Comparison of ENCODE assay signal across 9 cellular contexts in the genomic region with DNA sequence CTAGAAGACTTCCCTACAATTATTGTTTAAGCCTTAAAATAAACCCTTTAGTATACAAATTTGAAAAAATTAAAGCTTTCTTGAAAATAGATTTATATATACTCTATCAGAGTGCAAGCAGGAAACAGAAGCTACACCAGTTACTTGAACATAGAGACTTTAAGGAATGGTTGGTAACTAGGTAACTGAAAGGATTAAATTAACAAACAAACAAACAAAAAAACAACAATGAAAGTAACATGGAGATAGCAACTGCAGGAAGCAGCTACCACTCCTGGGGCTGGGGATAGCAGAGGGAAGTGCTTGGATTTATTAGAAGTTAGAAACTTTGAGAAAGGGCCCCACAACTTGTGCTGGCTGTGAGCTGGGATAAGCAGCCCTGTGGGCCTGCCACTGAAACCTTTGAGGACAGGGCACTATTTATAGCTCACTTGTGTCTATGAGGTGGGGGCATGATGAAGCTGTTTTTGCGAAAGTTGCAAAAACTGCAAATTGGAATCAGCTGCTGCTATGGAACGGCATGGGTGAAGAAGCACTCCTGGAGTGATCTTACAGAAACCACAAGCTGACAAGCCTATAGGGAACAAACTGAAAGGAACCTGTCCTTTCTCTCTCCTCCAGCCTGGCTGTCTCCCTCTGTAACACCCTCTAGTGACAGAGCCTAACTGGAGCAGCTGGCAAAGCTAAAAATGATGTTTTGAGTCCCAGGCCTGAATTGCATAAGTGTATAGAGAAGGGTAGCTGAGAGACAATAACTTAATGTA.
A peak's percentile ranks its signal among the peaks of the same experiment; 100 is the strongest.
DNase-seq lines count a peak whose midpoint lies in the region; ATAC-seq and TF ChIP-seq lines count a peak whose summit lies in the region.
"Had no signal": no experiment of that assay in that cellular context is flagged by ENCODE, and none has a peak within 500 bp of the region (broad histone marks: within the 10 kb centered on the region; RNA-seq: fewer than 3 reads in every experiment).

No MANE protein-coding gene starts in this region.

- H3F3A ChIP-seq in neural progenitor cell (ENCODE audit: low read depth): no peaks in the 10 kb centered on the region

- H3K27ac ChIP-seq in BLaER1 (0 out of 2 replicates have a peak overlapping the region, but pooled peaks have one; percentile 16), esophagus squamous epithelium (no peak overlapping the region), neural progenitor cell (no peak overlapping the region)

- DNase-seq in RPMI7951 (ENCODE audit: low read depth): peak; percentile 76
- DNase-seq in esophagus squamous epithelium (lab: John Stamatoyannopoulos, UW): no peak
- DNase-seq in neural progenitor cell (ENCODE audit: low spot score): peak; percentile 65
- DNase-seq in activated CD4-positive, CD25-positive, alpha-beta regulatory T cell treated with anti-CD3 and anti-CD28 coated beads, Interleukin-2, amount 50 U/mL, for 72 hours: no peak
- no peak for DNase-seq in cerebellar nuclear complex (lab: John Stamatoyannopoulos, UW)
- DNase-seq: naive thymus-derived CD8-positive, alpha-beta T cell had no signal

- H3K36me3 ChIP-seq in BLaER1 (no peaks in the 10 kb centered on the region), esophagus squamous epithelium (no peaks in the 10 kb centered on the region), neural progenitor cell (no peaks in the 10 kb centered on the region)

- H3K27ac Mint-ChIP-seq in neural progenitor cell: peak overlapping the region; percentile 9

- H3K9me3 ChIP-seq in BLaER1 (no peaks in the 10 kb centered on the region), esophagus squamous epithelium (no peaks in the 10 kb centered on the region), neural progenitor cell (ENCODE audit: low read depth) (no peaks in the 10 kb centered on the region)

- peak overlapping the region; percentile 61 for H3K4me2 ChIP-seq in BLaER1
- peak overlapping the region; percentile 3 for H3K4me2 ChIP-seq in neural progenitor cell

- H3K4me1 Mint-ChIP-seq in neural progenitor cell: no peaks in the 10 kb centered on the region

- peak overlapping the region; percentile 92 for H2AFZ ChIP-seq in neural progenitor cell (replicated peaks)

- WGBS in esophagus squamous epithelium, 2 donors: 7 to 22% methylated on average over 2 of the region's 2 CpGs

- H4K20me1 ChIP-seq in BLaER1: no peaks in the 10 kb centered on the region
- no peaks in the 10 kb centered on the region for H4K20me1 ChIP-seq in neural progenitor cell (ENCODE audit: low read depth)

- H3K27me3 Mint-ChIP-seq in neural progenitor cell (ENCODE audit: insufficient read depth, low read depth): peaks cover 4% of the 10 kb centered on the region
- H3K27me3 Mint-ChIP-seq: naive thymus-derived CD8-positive, alpha-beta T cell had no signal

- no peaks in the 10 kb centered on the region for H3K9me3 Mint-ChIP-seq in neural progenitor cell
- H3K9me3 Mint-ChIP-seq: naive thymus-derived CD8-positive, alpha-beta T cell had no signal

- H3K27me3 ChIP-seq in BLaER1: no peaks in the 10 kb centered on the region
- H3K27me3 ChIP-seq in esophagus squamous epithelium: no peaks in the 10 kb centered on the region
- no peaks in the 10 kb centered on the region for H3K27me3 ChIP-seq in neural progenitor cell

- H3K4me3 ChIP-seq in BLaER1: no peak overlapping the region
- H3K4me3 ChIP-seq in esophagus squamous epithelium: no peak overlapping the region
- no peak overlapping the region for H3K4me3 ChIP-seq in neural progenitor cell

- no peaks in the 10 kb centered on the region for H3K36me3 Mint-ChIP-seq in neural progenitor cell
- H3K36me3 Mint-ChIP-seq: naive thymus-derived CD8-positive, alpha-beta T cell had no signal

- no peak for TF ChIP-seq POLR2A in esophagus squamous epithelium (IDR thresholded peaks at IDR 0.05)

- TF ChIP-seq CTCF in esophagus squamous epithelium (IDR thresholded peaks at IDR 0.05) (peak in 5 of 6 experiments; percentile 18 to 40 (median 25)), neural progenitor cell (IDR thresholded peaks at IDR 0.05) (peak; percentile 57)

- intact Hi-C loops in esophagus squamous epithelium (cut with DNase I): no loop called here

- H3K9ac ChIP-seq in BLaER1: no peak overlapping the region
- H3K9ac ChIP-seq in neural progenitor cell: no peak overlapping the region

- H3K79me2 ChIP-seq in neural progenitor cell (ENCODE audit: low read depth): no peaks in the 10 kb centered on the region

- no peak overlapping the region for H3K4me3 Mint-ChIP-seq in neural progenitor cell
- H3K4me3 Mint-ChIP-seq: naive thymus-derived CD8-positive, alpha-beta T cell had no signal

- ATAC-seq in GM18873 (IDR thresholded peaks at IDR 0.05; ENCODE audit: low FRiP score, unreplicated experiment): peak; percentile 60
- peak; percentile 90 for ATAC-seq in HG03354 (IDR thresholded peaks at IDR 0.05; ENCODE audit: poor library complexity, severe bottlenecking, unreplicated experiment)

- H3K4me1 ChIP-seq in BLaER1 (peaks cover 16% of the 10 kb centered on the region), esophagus squamous epithelium (peaks cover 0 to 14% (median 8%) of the 10 kb centered on the region in 3 donors), neural progenitor cell (peaks cover 6% of the 10 kb centered on the region)

Comparison
In these comparisons a context has a peak if more than half of its experiments do, and no peak if none do; other contexts are left out.
1. DNase-seq: peak in RPMI7951 (single experiment) and neural progenitor cell (single experiment); none in esophagus squamous epithelium (single experiment), activated CD4-positive, CD25-positive, alpha-beta regulatory T cell treated with anti-CD3 and anti-CD28 coated beads, Interleukin-2, amount 50 U/mL, for 72 hours (single experiment) and cerebellar nuclear complex (0 of 2).